Comparison of ENCODE assay signal across 8 cellular contexts in genomic region chr2:113156278-113157107, GRCh38. TPM values are rescaled to one million over a fixed set of nuclear protein-coding genes. Genes with fewer than 3 reads are reported as not detected.
DNase-seq lines count a peak whose midpoint lies in the region; ATAC-seq and FAIRE-seq lines count a peak whose summit lies in the region.

No MANE protein-coding gene starts in this region.

- ATAC-seq in stimulated activated memory B cell treated with anti-CD40 and anti-IgM and Interleukin-4, amounts not matched to agents 10 μg/mL and 1 μg/mL and 100 μg/mL, for 72 hours = no peak
- ATAC-seq in GM19452 (IDR thresholded peaks at IDR 0.05; ENCODE audit: unreplicated experiment) = no peak

- H3K9me3 Mint-ChIP-seq in activated CD4-positive, alpha-beta T cell treated with anti-CD3 and anti-CD28 coated beads, Interleukin-2, amount 10 ng/mL, durations not matched to agents 24 days and 14 days = no peaks in the 10 kb centered on the region
- H3K9me3 Mint-ChIP-seq in stimulated activated memory B cell treated with anti-CD40 and anti-IgM and Interleukin-4, amounts not matched to agents 10 μg/mL and 1 μg/mL and 100 μg/mL, for 72 hours = no peaks in the 10 kb centered on the region

- H3K27me3 ChIP-seq in iPS DF 6.9 (ENCODE audit: control insufficient read depth, insufficient read depth, low read length) = peaks cover 7% of the 10 kb centered on the region; the same call in 1 of the 2 replicates

- peaks cover 19% of the 10 kb centered on the region for H3K4me1 Mint-ChIP-seq in activated CD4-positive, alpha-beta T cell treated with anti-CD3 and anti-CD28 coated beads, Interleukin-2, amount 10 ng/mL, durations not matched to agents 24 days and 14 days
- peaks cover 17% of the 10 kb centered on the region for H3K4me1 Mint-ChIP-seq in stimulated activated memory B cell treated with anti-CD40 and anti-IgM and Interleukin-4, amounts not matched to agents 10 μg/mL and 1 μg/mL and 100 μg/mL, for 72 hours

- H3K36me3 Mint-ChIP-seq in activated CD4-positive, alpha-beta T cell treated with anti-CD3 and anti-CD28 coated beads, Interleukin-2, amount 10 ng/mL, durations not matched to agents 24 days and 14 days (ENCODE audit: low read depth) = peaks cover 2% of the 10 kb centered on the region
- no peaks in the 10 kb centered on the region for H3K36me3 Mint-ChIP-seq in stimulated activated memory B cell treated with anti-CD40 and anti-IgM and Interleukin-4, amounts not matched to agents 10 μg/mL and 1 μg/mL and 100 μg/mL, for 72 hours

- peaks cover 6% of the 10 kb centered on the region for H3K27me3 Mint-ChIP-seq in activated CD4-positive, alpha-beta T cell treated with anti-CD3 and anti-CD28 coated beads, Interleukin-2, amount 10 ng/mL, durations not matched to agents 24 days and 14 days
- H3K27me3 Mint-ChIP-seq in stimulated activated memory B cell treated with anti-CD40 and anti-IgM and Interleukin-4, amounts not matched to agents 10 μg/mL and 1 μg/mL and 100 μg/mL, for 72 hours = no peaks in the 10 kb centered on the region

- FAIRE-seq in HTR-8/SVneo (lab: Jason Lieb, UNC) = no peak

- DNase-seq in activated CD4-positive, alpha-beta T cell treated with anti-CD3 and anti-CD28 coated beads, Interleukin-2, amount 10 ng/mL, durations not matched to agents 24 days and 14 days = no peak
- no peak for DNase-seq in activated CD4-positive, alpha-beta T cell treated with anti-CD3 and anti-CD28 coated beads, Interleukin-2, amount 50 U/mL, for 4 hours
- no peak for DNase-seq in SK-N-MC (ENCODE audit: low read depth, low spot score)
- no peak for DNase-seq in iPS DF 6.9 (ENCODE audit: low read depth, low spot score)
- DNase-seq in HTR-8/SVneo (ENCODE audit: insufficient read length, low spot score) = no peak
- DNase-seq in glomerular visceral epithelial cell (ENCODE audit: extremely low spot score) = no peak

- H3K4me3 ChIP-seq in SK-N-MC (peak overlapping the region; percentile 36), iPS DF 6.9 (ENCODE audit: low read length) (peak overlapping the region; percentile 50; the same call in 1 of the 2 replicates)

- WGBS in iPS DF 6.9 (ENCODE audit: insufficient coverage, insufficient read length) = no CpG with 5 or more reads among the region's 9 CpGs

- peaks cover 2% of the 10 kb centered on the region; the same call in 1 of the 2 replicates for H3K4me1 ChIP-seq in iPS DF 6.9 (ENCODE audit: control insufficient read depth, insufficient read depth, low read length)

- no peak overlapping the region for H3K9ac ChIP-seq in SK-N-MC (ENCODE audit: insufficient read length)

- peak overlapping the region; percentile 77 for H3K4me3 Mint-ChIP-seq in activated CD4-positive, alpha-beta T cell treated with anti-CD3 and anti-CD28 coated beads, Interleukin-2, amount 10 ng/mL, durations not matched to agents 24 days and 14 days
- H3K4me3 Mint-ChIP-seq in stimulated activated memory B cell treated with anti-CD40 and anti-IgM and Interleukin-4, amounts not matched to agents 10 μg/mL and 1 μg/mL and 100 μg/mL, for 72 hours = peak overlapping the region; percentile 53

- H3K27ac ChIP-seq in SK-N-MC = no peak overlapping the region
- H3K27ac ChIP-seq in iPS DF 6.9 (ENCODE audit: low read length) = no peak overlapping the region

- H3K36me3 ChIP-seq in SK-N-MC (ENCODE audit: insufficient read depth, low read length) (no peaks in the 10 kb centered on the region), iPS DF 6.9 (ENCODE audit: control insufficient read depth, insufficient read depth, low read length) (no peaks in the 10 kb centered on the region)

- intact Hi-C loops in activated CD4-positive, alpha-beta T cell treated with anti-CD3 and anti-CD28 coated beads, Interleukin-2, amount 10 ng/mL, durations not matched to agents 24 days and 14 days (cut with micrococcal nuclease) = loop anchor here (2.0 kb wide), 2 partner anchors 18 kb away; no protein-coding TSS in a partner anchor

- H3K9me3 ChIP-seq in SK-N-MC (ENCODE audit: low read depth, low read length) = no peaks in the 10 kb centered on the region
- H3K9me3 ChIP-seq in iPS DF 6.9 (ENCODE audit: control insufficient read depth, insufficient read depth, low read length) = no peaks in the 10 kb centered on the region

- peak overlapping the region; percentile 65 for H3K27ac Mint-ChIP-seq in activated CD4-positive, alpha-beta T cell treated with anti-CD3 and anti-CD28 coated beads, Interleukin-2, amount 10 ng/mL, durations not matched to agents 24 days and 14 days
- H3K27ac Mint-ChIP-seq in stimulated activated memory B cell treated with anti-CD40 and anti-IgM and Interleukin-4, amounts not matched to agents 10 μg/mL and 1 μg/mL and 100 μg/mL, for 72 hours = peak overlapping the region; percentile 74

RNA-seq across cellular contexts. Expression of gene PSD4, which starts 17.3 kb away (rescaled TPM):
- total RNA-seq in activated CD4-positive, alpha-beta T cell treated with anti-CD3 and anti-CD28 coated beads, Interleukin-2, amount 10 ng/mL, durations not matched to agents 24 days and 14 days = 268 and 278 TPM in 2 replicates

RNA-seq across cellular contexts. Expression of gene IL1RN, which starts 29.1 kb away (rescaled TPM):
- 3.0 and 3.3 TPM in 2 replicates for total RNA-seq in activated CD4-positive, alpha-beta T cell treated with anti-CD3 and anti-CD28 coated beads, Interleukin-2, amount 10 ng/mL, durations not matched to agents 24 days and 14 days
